13 cellular contexts compared by ENCODE assay signal in the genomic region with DNA sequence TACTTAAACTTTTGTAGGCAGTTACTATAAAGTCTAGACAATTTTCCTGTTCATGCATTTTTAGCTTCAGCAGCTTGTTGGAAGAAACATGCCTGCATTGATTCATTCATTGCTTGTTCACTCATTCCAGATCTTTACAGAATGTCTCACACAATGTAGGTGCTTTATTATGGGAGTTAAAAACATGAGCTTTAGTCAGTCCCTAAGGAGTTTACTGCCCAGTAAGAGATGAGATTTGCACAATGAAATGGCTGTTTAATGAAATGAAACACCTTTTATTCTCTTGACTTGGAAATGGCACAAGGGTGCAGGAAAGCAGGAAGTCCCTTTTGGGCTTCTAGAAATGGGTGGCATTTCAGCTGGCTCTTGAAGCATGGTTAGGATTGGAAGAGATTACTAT. TPM values are rescaled to one million over a fixed set of nuclear protein-coding genes. Genes with fewer than 3 reads are reported as not detected.
A peak's percentile ranks its signal among the peaks of the same experiment; 100 is the strongest.
DNase-seq lines count a peak whose midpoint lies in the region; ATAC-seq and TF ChIP-seq lines count a peak whose summit lies in the region.
"Had no signal": no experiment of that assay in that cellular context is flagged by ENCODE, and none has a peak within 500 bp of the region (broad histone marks: within the 10 kb centered on the region; RNA-seq: fewer than 3 reads in every experiment).

No MANE protein-coding gene starts in this region.

- H3K9me3 ChIP-seq in fibroblast of lung (ENCODE audit: control insufficient read depth, insufficient read depth, low read depth, low read length) = no peaks in the 10 kb centered on the region
- H3K9me3 ChIP-seq: heart left ventricle had no signal

- H3K27me3 Mint-ChIP-seq in activated T-cell treated with anti-CD3 and anti-CD28 coated beads, Interleukin-2, amount 50 U/mL, for 4 hours (ENCODE audit: low read depth) = no peaks in the 10 kb centered on the region
- no peaks in the 10 kb centered on the region for H3K27me3 Mint-ChIP-seq in stimulated activated memory B cell treated with anti-CD40 and anti-IgM and Interleukin-4, amounts not matched to agents 10 μg/mL and 1 μg/mL and 100 μg/mL, for 72 hours
- H3K27me3 Mint-ChIP-seq: natural killer cell treated with Interleukin-12 subunit alpha and Interleukin-12 subunit beta and Interleukin-15 and Interleukin-18, amount 100 ng/mL, for 72 hours had no signal

- no peak for TF ChIP-seq CTCF in fibroblast of lung (conservative IDR thresholded peaks at IDR 0.05 in 1 of 2, IDR thresholded peaks at IDR 0.05 in 1 of 2; ENCODE audit: low read depth in 1 of 2, low read length in 2 of 2)

- peaks cover 74% of the 10 kb centered on the region for H3K79me2 ChIP-seq in fibroblast of lung (ENCODE audit: control insufficient read depth, insufficient read depth, low read length)

- peak overlapping the region; percentile 73 for H3K4me2 ChIP-seq in fibroblast of lung (ENCODE audit: extremely low read depth, insufficient read depth, low read length)

- H3K4me3 Mint-ChIP-seq in activated T-cell treated with anti-CD3 and anti-CD28 coated beads, Interleukin-2, amount 50 U/mL, for 4 hours = peak overlapping the region; percentile 30
- H3K4me3 Mint-ChIP-seq in stimulated activated memory B cell treated with anti-CD40 and anti-IgM and Interleukin-4, amounts not matched to agents 10 μg/mL and 1 μg/mL and 100 μg/mL, for 72 hours = no peak overlapping the region

- no peak overlapping the region for H2AFZ ChIP-seq in fibroblast of lung (ENCODE audit: low read length)

- peak overlapping the region; percentile 17 for H3K27ac Mint-ChIP-seq in stimulated activated memory B cell treated with anti-CD40 and anti-IgM and Interleukin-4, amounts not matched to agents 10 μg/mL and 1 μg/mL and 100 μg/mL, for 72 hours
- H3K27ac Mint-ChIP-seq: natural killer cell treated with Interleukin-12 subunit alpha and Interleukin-12 subunit beta and Interleukin-15 and Interleukin-18, amount 100 ng/mL, for 72 hours had no signal

- peaks cover 9% of the 10 kb centered on the region for H3K36me3 Mint-ChIP-seq in activated T-cell treated with anti-CD3 and anti-CD28 coated beads, Interleukin-2, amount 50 U/mL, for 4 hours (ENCODE audit: insufficient read depth)
- H3K36me3 Mint-ChIP-seq in stimulated activated memory B cell treated with anti-CD40 and anti-IgM and Interleukin-4, amounts not matched to agents 10 μg/mL and 1 μg/mL and 100 μg/mL, for 72 hours = peaks cover 13% of the 10 kb centered on the region
- H3K36me3 Mint-ChIP-seq: natural killer cell treated with Interleukin-12 subunit alpha and Interleukin-12 subunit beta and Interleukin-15 and Interleukin-18, amount 100 ng/mL, for 72 hours had no signal

- H3K27me3 ChIP-seq in fibroblast of lung (ENCODE audit: control insufficient read depth, insufficient read depth, low read length) = no peaks in the 10 kb centered on the region
- H3K27me3 ChIP-seq: heart left ventricle had no signal

- peaks cover 43% of the 10 kb centered on the region for H3K4me1 Mint-ChIP-seq in activated T-cell treated with anti-CD3 and anti-CD28 coated beads, Interleukin-2, amount 50 U/mL, for 4 hours (ENCODE audit: low read depth)
- peaks cover 40% of the 10 kb centered on the region for H3K4me1 Mint-ChIP-seq in stimulated activated memory B cell treated with anti-CD40 and anti-IgM and Interleukin-4, amounts not matched to agents 10 μg/mL and 1 μg/mL and 100 μg/mL, for 72 hours

- no peaks in the 10 kb centered on the region for H3K36me3 ChIP-seq in fibroblast of lung (ENCODE audit: control insufficient read depth, insufficient read depth, low read length)

- no peak overlapping the region for H3K9ac ChIP-seq in fibroblast of lung (ENCODE audit: insufficient read depth, low read length)

- in situ Hi-C loops in SK-MEL-5 (cut with HindIII; ENCODE audit: low pct_unique_long_range_greater_than_20kb, low sequenced_read_pairs) = no loop called here

- H3K9me3 Mint-ChIP-seq in activated T-cell treated with anti-CD3 and anti-CD28 coated beads, Interleukin-2, amount 50 U/mL, for 4 hours = no peaks in the 10 kb centered on the region
- no peaks in the 10 kb centered on the region for H3K9me3 Mint-ChIP-seq in stimulated activated memory B cell treated with anti-CD40 and anti-IgM and Interleukin-4, amounts not matched to agents 10 μg/mL and 1 μg/mL and 100 μg/mL, for 72 hours
- H3K9me3 Mint-ChIP-seq: natural killer cell treated with Interleukin-12 subunit alpha and Interleukin-12 subunit beta and Interleukin-15 and Interleukin-18, amount 100 ng/mL, for 72 hours had no signal

- H3K27ac ChIP-seq in fibroblast of lung (ENCODE audit: insufficient read depth, low read length) = no peak overlapping the region
- H3K27ac ChIP-seq: heart left ventricle had no signal

- peak overlapping the region; percentile 8 to 39 (median 10) for H3K4me3 ChIP-seq in fibroblast of lung (replicated peaks in 1 of 4; ENCODE audit: control extremely low read depth in 1 of 4, insufficient read depth in 1 of 4, low read depth in 3 of 4, low read length in 4 of 4)

- DNase-seq in activated T-cell treated with anti-CD3 and anti-CD28 coated beads, Interleukin-2, amount 50 U/mL, for 4 hours = no peak
- no peak for DNase-seq in activated T-cell treated with anti-CD3 and anti-CD28 coated beads, Interleukin-2, amount 50 U/mL, for 1 hour
- DNase-seq in SK-MEL-5 (ENCODE audit: low read depth, low spot score) = peak; percentile 93
- peak in 1 of 2 donors; percentile 43 for DNase-seq in fibroblast of lung (ENCODE audit: low read depth in 2 of 2)
- DNase-seq in germinal center (ENCODE audit: low spot score) = no peak
- DNase-seq in SIG-M5 treated with dmso at 0.1 percent for 504 hours (lab: John Stamatoyannopoulos, UW; ENCODE audit: unreplicated experiment) = no peak
- DNase-seq: COR-L47, heart left ventricle, NCI-H510A, T1000 had no signal

- H3K4me1 ChIP-seq in fibroblast of lung (ENCODE audit: control insufficient read depth, extremely low read depth, insufficient read depth, low read length) = peaks cover 21% of the 10 kb centered on the region

- H4K20me1 ChIP-seq in fibroblast of lung (ENCODE audit: control insufficient read depth, extremely low read depth, insufficient read depth, low read length) = no peaks in the 10 kb centered on the region

- ATAC-seq in activated T-cell treated with anti-CD3 and anti-CD28 coated beads, Interleukin-2, amount 50 U/mL, for 4 hours = no peak
- ATAC-seq in stimulated activated memory B cell treated with anti-CD40 and anti-IgM and Interleukin-4, amounts not matched to agents 10 μg/mL and 1 μg/mL and 100 μg/mL, for 72 hours = no peak
- ATAC-seq in HG02840 (IDR thresholded peaks at IDR 0.05; ENCODE audit: low FRiP score, unreplicated experiment) = no peak
- ATAC-seq: heart left ventricle; natural killer cell treated with Interleukin-12 subunit alpha and Interleukin-12 subunit beta and Interleukin-15 and Interleukin-18, amount 100 ng/mL, for 72 hours had no signal

RNA-seq across cellular contexts. Expression of gene NOCT, which starts 2.9 kb away (rescaled TPM):
- 10 to 100 TPM; 23.2 to 25.8 (median 23.7) TPM for total RNA-seq in activated T-cell treated with anti-CD3 and anti-CD28 coated beads, Interleukin-2, amount 50 U/mL, for 4 hours
- 20.4 and 24.0 TPM in 2 replicates for total RNA-seq in SK-MEL-5 (2014; rRNA removed; shearing (Covaris generic))
- 12.7 and 14.9 TPM in 2 replicates for polyA plus RNA-seq in SK-MEL-5 (2015; cell fraction: cytosol; rRNA removed)
- 6.2 and 16.1 TPM in 2 replicates for polyA plus RNA-seq in SK-MEL-5 (2015; cell fraction: nucleus; rRNA removed)
- 9.8 and 13.2 TPM in 2 replicates for total RNA-seq in fibroblast of lung
- 6.4 and 9.2 TPM in 2 replicates for polyA plus RNA-seq in fibroblast of lung
- 6.7 and 9.1 TPM in 2 replicates for polyA plus RNA-seq in fibroblast of lung (2012)
- 34.9 and 46.3 TPM in 2 replicates for polyA minus RNA-seq in fibroblast of lung (ENCODE audit: low replicate concordance)
